Comparison of ENCODE assay signal across 8 cellular contexts in the genomic region with DNA sequence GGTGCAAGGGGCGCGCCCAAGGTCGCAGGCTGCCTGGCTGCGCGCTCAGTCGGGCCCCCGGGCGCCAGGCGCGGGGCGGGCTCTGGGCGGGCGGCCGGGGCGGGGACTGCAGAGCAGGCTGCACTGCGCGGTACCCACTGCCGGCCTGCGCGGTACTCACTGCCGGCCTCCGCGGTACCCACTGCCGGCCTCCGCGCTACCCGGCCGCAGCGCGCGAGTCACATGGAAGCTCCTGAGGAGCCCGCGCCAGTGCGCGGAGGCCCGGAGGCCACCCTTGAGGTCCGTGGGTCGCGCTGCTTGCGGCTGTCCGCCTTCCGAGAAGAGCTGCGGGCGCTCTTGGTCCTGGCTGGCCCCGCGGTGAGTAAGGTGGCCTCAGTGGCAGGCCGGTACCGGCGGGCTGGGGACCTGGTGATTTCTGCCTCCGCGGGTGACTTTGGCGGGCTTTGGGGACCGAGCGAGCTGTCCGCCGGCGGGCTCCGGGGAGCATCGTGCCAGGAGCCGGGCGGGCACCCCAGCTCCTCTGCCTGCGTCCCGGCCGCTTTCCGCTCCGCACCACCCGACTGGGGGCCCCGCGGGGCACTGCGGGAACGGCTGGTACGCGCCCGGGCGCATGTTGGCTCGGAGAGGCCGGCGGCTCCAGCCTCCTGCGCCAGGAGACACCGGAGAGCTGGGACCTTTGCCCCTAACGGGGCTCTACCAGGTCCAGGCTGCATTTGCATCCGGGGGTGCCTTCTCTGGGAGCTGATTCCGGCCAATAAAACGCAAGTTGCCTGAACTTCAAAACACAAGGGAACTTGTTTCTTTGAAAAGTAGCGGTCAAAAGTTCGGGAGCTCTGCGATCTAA. TPM values are rescaled to one million over a fixed set of nuclear protein-coding genes. Genes with fewer than 3 reads are reported as not detected.
DNase-seq lines count a peak whose midpoint lies in the region; ATAC-seq and TF ChIP-seq lines count a peak whose summit lies in the region.

A gene with protein sequence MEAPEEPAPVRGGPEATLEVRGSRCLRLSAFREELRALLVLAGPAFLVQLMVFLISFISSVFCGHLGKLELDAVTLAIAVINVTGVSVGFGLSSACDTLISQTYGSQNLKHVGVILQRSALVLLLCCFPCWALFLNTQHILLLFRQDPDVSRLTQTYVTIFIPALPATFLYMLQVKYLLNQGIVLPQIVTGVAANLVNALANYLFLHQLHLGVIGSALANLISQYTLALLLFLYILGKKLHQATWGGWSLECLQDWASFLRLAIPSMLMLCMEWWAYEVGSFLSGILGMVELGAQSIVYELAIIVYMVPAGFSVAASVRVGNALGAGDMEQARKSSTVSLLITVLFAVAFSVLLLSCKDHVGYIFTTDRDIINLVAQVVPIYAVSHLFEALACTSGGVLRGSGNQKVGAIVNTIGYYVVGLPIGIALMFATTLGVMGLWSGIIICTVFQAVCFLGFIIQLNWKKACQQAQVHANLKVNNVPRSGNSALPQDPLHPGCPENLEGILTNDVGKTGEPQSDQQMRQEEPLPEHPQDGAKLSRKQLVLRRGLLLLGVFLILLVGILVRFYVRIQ (plus strand): TSS at position 137 of the 844 bp plus-strand sequence. CDS start 86 bp downstream, at position 223.

- DNase-seq in CD1c-positive myeloid dendritic cell (ENCODE audit: extremely low spot score) (peak; percentile 58), IMR-90 (no peak), ascending aorta (ENCODE audit: low spot score in 2 of 2) (peak in 1 of 2 donors; percentile 69), iPS-NIHi11 (ENCODE audit: low spot score) (peak; percentile 80), OCI-LY7 (ENCODE audit: low spot score) (no peak), NCI-H774 (lab: John Stamatoyannopoulos, UW) (no peak)

- no peaks in the 10 kb centered on the region for H3K79me2 ChIP-seq in OCI-LY7 (ENCODE audit: insufficient read depth, low read depth, low read length)

- intact Hi-C loops in IMR-90 (cut with micrococcal nuclease) (no loop called here), ascending aorta (cut with DNase I) (loop anchor here (2.0 kb wide), 2 partner anchors 17 to 19 kb away; no protein-coding TSS in a partner anchor), OCI-LY7 (cut with micrococcal nuclease; ENCODE audit: unreplicated experiment) (no loop called here)

- ATAC-seq in IMR-90 (ENCODE audit: low read depth), result peak; percentile 72
- ATAC-seq in HG03095 (IDR thresholded peaks at IDR 0.05; ENCODE audit: unreplicated experiment), result no peak

- H3K14ac ChIP-seq in IMR-90 (replicated peaks; ENCODE audit: low read depth, low read length), result no peak within 1 kb of the TSS

- dilution Hi-C loops in IMR-90 (cut with HindIII; ENCODE audit: low sequenced_read_pairs, unreplicated experiment), result no loop called here

- H4K5ac ChIP-seq in IMR-90 (ENCODE audit: low read depth, low read length), result no peak within 1 kb of the TSS

- no peak within 1 kb of the TSS for H3K23ac ChIP-seq in IMR-90 (ENCODE audit: low read depth, low read length)

- H3K4me2 ChIP-seq in IMR-90 (ENCODE audit: low read depth, low read length) (no peak within 1 kb of the TSS; the same call in 1 of the 2 replicates), OCI-LY7 (ENCODE audit: low read length) (no peak within 1 kb of the TSS)

- no peak within 1 kb of the TSS for H2AK5ac ChIP-seq in IMR-90 (ENCODE audit: low read depth, low read length)

- H3K9ac ChIP-seq in IMR-90 (ENCODE audit: low read depth, low read length), result no peak within 1 kb of the TSS

- POLR2A ChIA-PET in IMR-90 (lab: Charles Lee; ENCODE audit: unreplicated experiment) (no interaction called here), OCI-LY7 (lab: Charles Lee) (no interaction called here)

- BruUV-seq in IMR-90 (replicated peaks; lab: Mats Ljungman, UMichigan) (no TSS peak), OCI-LY7 (replicated peaks; lab: Mats Ljungman, UMichigan) (no TSS peak)

- H2AFZ ChIP-seq in IMR-90 (replicated peaks; ENCODE audit: low read length, poor library complexity) (peak within 1 kb of the TSS; percentile 58), OCI-LY7 (ENCODE audit: low read length) (no peak within 1 kb of the TSS)

- no peak within 1 kb of the TSS for H3K56ac ChIP-seq in IMR-90 (ENCODE audit: extremely low read depth, insufficient read depth, low read length)

- CTCF ChIA-PET in IMR-90 (lab: Yijun Ruan, JAX), result no interaction called here
- CTCF ChIA-PET in OCI-LY7 (lab: Charles Lee; ENCODE audit: unreplicated experiment), result no interaction called here

- no peak for TF ChIP-seq POLR2A in IMR-90 (IDR thresholded peaks at IDR 0.05; ENCODE audit: low read depth, low read length)

- no peak within 1 kb of the TSS for H2BK120ac ChIP-seq in IMR-90 (ENCODE audit: low read depth, low read length)

- TF ChIP-seq CTCF in IMR-90 (conservative IDR thresholded peaks at IDR 0.05; ENCODE audit: low read depth, low read length), result no peak
- TF ChIP-seq CTCF in ascending aorta (IDR thresholded peaks at IDR 0.05), result no peak
- TF ChIP-seq CTCF in OCI-LY7 (conservative IDR thresholded peaks at IDR 0.05; ENCODE audit: low read length), result no peak

- no peak within 1 kb of the TSS for H3K27ac ChIP-seq in IMR-90 (ENCODE audit: insufficient read depth, low read length)
- H3K27ac ChIP-seq in ascending aorta, result peak within 1 kb of the TSS in 1 of 2 donors; percentile 40
- peak within 1 kb of the TSS in 2 of 21 experiments; percentile 12 to 30 for H3K27ac ChIP-seq in skin epidermis
- H3K27ac ChIP-seq in OCI-LY7 (ENCODE audit: low read depth, low read length, poor library complexity, severe bottlenecking), result no peak within 1 kb of the TSS

- H3K9me2 ChIP-seq in OCI-LY7 (ENCODE audit: insufficient read depth, low read length), result no peaks in the 10 kb centered on the region

- H3K79me1 ChIP-seq in IMR-90 (ENCODE audit: low read depth in 1 of 2, low read length in 2 of 2), result no peaks in the 10 kb centered on the region

- in situ Hi-C loops in IMR-90 (cut with MboI; ENCODE audit: low sequenced_read_pairs), result no loop called here

- H3K27me3 ChIP-seq in IMR-90 (ENCODE audit: control insufficient read depth, insufficient read depth, low read length) (peaks cover 64% of the 10 kb centered on the region), ascending aorta (no peaks in the 10 kb centered on the region)

- no peak within 1 kb of the TSS for H2BK5ac ChIP-seq in IMR-90 (ENCODE audit: low read depth, low read length, poor library complexity, severe bottlenecking)

- no peak within 1 kb of the TSS for H3K18ac ChIP-seq in IMR-90 (ENCODE audit: low read depth, low read length)

- no peaks in the 10 kb centered on the region for H3K9me1 ChIP-seq in IMR-90 (ENCODE audit: insufficient read depth, low read length)

- H2BK20ac ChIP-seq in IMR-90 (ENCODE audit: low read depth, low read length), result no peak within 1 kb of the TSS

- H4K8ac ChIP-seq in IMR-90 (ENCODE audit: low read depth in 2 of 2, low read length in 2 of 2), result no peak within 1 kb of the TSS

- 2% methylated on average over 51 of the region's 87 CpGs; no CpG with 5 or more reads in 1 of the 2 experiments for WGBS in IMR-90 (ENCODE audit: extremely low coverage in 2 of 2, insufficient read length in 1 of 2), 2 experiments

- TF ChIP-seq RAD21 in IMR-90 (IDR thresholded peaks at IDR 0.05; ENCODE audit: low read length), result no peak

- H4K91ac ChIP-seq in IMR-90 (ENCODE audit: insufficient read depth, low read depth, low read length), result no peak within 1 kb of the TSS

- H2BK15ac ChIP-seq in IMR-90 (ENCODE audit: low read depth, low read length), result no peak within 1 kb of the TSS

- H4K20me1 ChIP-seq in IMR-90 (ENCODE audit: insufficient read depth, low read length) (no peaks in the 10 kb centered on the region), OCI-LY7 (ENCODE audit: insufficient read depth, low read length) (no peaks in the 10 kb centered on the region)

- H2AK9ac ChIP-seq in IMR-90 (replicated peaks; ENCODE audit: low read depth, low read length, poor library complexity), result no peak within 1 kb of the TSS

- H3K4me3 ChIP-seq in IMR-90 (ENCODE audit: insufficient read depth, low read depth, low read length) (no peak within 1 kb of the TSS), ascending aorta (peak within 1 kb of the TSS; percentile 78 to 80), skin epidermis (peak within 1 kb of the TSS; percentile 28 to 56 (median 38)), OCI-LY7 (ENCODE audit: low read depth, low read length, poor library complexity, severe bottlenecking) (no peak within 1 kb of the TSS)

- H3K36me3 ChIP-seq in IMR-90 (ENCODE audit: control insufficient read depth, insufficient read depth, low read length) (no peaks in the 10 kb centered on the region), ascending aorta (no peaks in the 10 kb centered on the region), OCI-LY7 (ENCODE audit: insufficient read depth, low read length) (no peaks in the 10 kb centered on the region)

- no peaks in the 10 kb centered on the region for H3K4me1 ChIP-seq in IMR-90 (ENCODE audit: control insufficient read depth, insufficient read depth, low read length)
- H3K4me1 ChIP-seq in ascending aorta, result peaks cover 0 to 7% of the 10 kb centered on the region in 2 donors
- H3K4me1 ChIP-seq in OCI-LY7 (ENCODE audit: insufficient read depth, low read length, poor library complexity, severe bottlenecking), result no peaks in the 10 kb centered on the region

- H3K9me3 ChIP-seq in IMR-90 (ENCODE audit: control insufficient read depth, insufficient read depth, low read length), result no peaks in the 10 kb centered on the region
- no peaks in the 10 kb centered on the region for H3K9me3 ChIP-seq in ascending aorta
- H3K9me3 ChIP-seq in OCI-LY7 (ENCODE audit: low read length), result no peaks in the 10 kb centered on the region

- H3K4ac ChIP-seq in IMR-90 (ENCODE audit: low read depth, low read length), result no peak within 1 kb of the TSS

TF ChIP-seq in IMR-90, 13 proteins besides CTCF, POLR2A, EP300 and RAD21 (continues in another document):
- TF ChIP-seq MAFK (IDR thresholded peaks at IDR 0.05; ENCODE audit: low read depth, low read length) (no peak), SMC3 (IDR thresholded peaks at IDR 0.05; ENCODE audit: low read depth, low read length) (no peak), NFE2L2 (IDR thresholded peaks at IDR 0.05; ENCODE audit: low read depth, low read length) (no peak), BHLHE40 (IDR thresholded peaks at IDR 0.05; ENCODE audit: low read depth, low read length) (no peak)

RNA-seq across cellular contexts. Expression of the gene that starts here (rescaled TPM):
- not detected in 2 replicates for total RNA-seq in IMR-90 (2012; rRNA removed)
- not detected in 2 replicates for polyA plus RNA-seq in IMR-90 (2012; rRNA removed)
- not detected in 2 replicates for polyA plus RNA-seq in IMR-90 (2012; cell fraction: cytosol; rRNA removed)
- not detected in 2 replicates for polyA plus RNA-seq in IMR-90 (2012; cell fraction: nucleus; rRNA removed; ENCODE audit: low replicate concordance)
- total RNA-seq in ascending aorta, result 0.64 TPM
- not detected in 2 replicates for total RNA-seq in OCI-LY7 (2014; rRNA removed; shearing (Covaris generic))
- total RNA-seq in OCI-LY7 (2022), result not detected in 2 replicates

Comparison
In these comparisons a context has a peak if more than half of its experiments do, and no peak if none do; other contexts are left out.
1. Peak in ATAC-seq in IMR-90; RNA of the gene not detected or under 1 TPM.
2. DNase-seq: peak in CD1c-positive myeloid dendritic cell (single experiment) and iPS-NIHi11 (single experiment); none in IMR-90 (single experiment), OCI-LY7 (single experiment) and NCI-H774 (single experiment).
3. H3K4me3 ChIP-seq: peak in ascending aorta (2 of 2) and skin epidermis (7 of 7); none in IMR-90 (single experiment) and OCI-LY7 (single experiment).